21 cellular contexts compared by ENCODE assay signal in genomic region chr5:159669559-159669958, GRCh38.
"Had no signal": no experiment of that assay in that cellular context is flagged by ENCODE, and none has a peak within 500 bp of the region (broad histone marks: within the 10 kb centered on the region; RNA-seq: fewer than 3 reads in every experiment).

No MANE protein-coding gene starts in this region.

- H3K36me3 ChIP-seq: left lung, spleen, thoracic aorta had no signal

- H3K4me3 ChIP-seq: hepatocyte, left lung, lung, spleen, thoracic aorta had no signal

- H3K4me2 ChIP-seq: hepatocyte had no signal

- H3K9me3 ChIP-seq: thoracic aorta had no signal

- DNase-seq: activated CD4-positive, alpha-beta T cell treated with anti-CD3 and anti-CD28 coated beads, Interleukin-2, amount 10 ng/mL, durations not matched to agents 7 days and 5 days; activated CD8-positive, alpha-beta memory T cell treated with anti-CD3 and anti-CD28 coated beads, Interleukin-2, amount 10 ng/mL, durations not matched to agents 7 days and 5 days; activated CD8-positive, alpha-beta T cell treated with anti-CD3 and anti-CD28 coated beads for 36 hours; activated effector memory CD4-positive, alpha-beta T cell treated with anti-CD3 and anti-CD28 coated beads, Interleukin-2, amount 50 U/mL, for 16 hours; activated naive CD4-positive, alpha-beta T cell treated with anti-CD3 and anti-CD28 coated beads, Interleukin-2, amount 10 ng/mL, durations not matched to agents 7 days and 5 days; activated T-cell treated with anti-CD3 and anti-CD28 coated beads for 4 hours; foreskin melanocyte; glutamatergic neuron; immature natural killer cell; kidney glomerular epithelial cell; left lung; naive thymus-derived CD8-positive, alpha-beta T cell; spleen; stimulated activated CD4-positive, alpha-beta T cell treated with anti-CD3 and anti-CD28 coated beads, Interleukin-4, amount 100 ng/mL, for 1 hour; stimulated activated naive CD4-positive, alpha-beta T cell treated with Interleukin-2 at 50 U/mL for 16 hours had no signal

- H3K27me3 ChIP-seq: hepatocyte, left lung, spleen had no signal

- ATAC-seq: activated CD4-positive, CD25-positive, alpha-beta regulatory T cell treated with anti-CD3 and anti-CD28 coated beads, Interleukin-2, amount 50 U/mL, for 24 hours; activated CD8-positive, alpha-beta memory T cell treated with anti-CD3 and anti-CD28 coated beads, Interleukin-2, amount 10 ng/mL, durations not matched to agents 7 days and 5 days; activated CD8-positive, alpha-beta T cell treated with anti-CD3 and anti-CD28 coated beads for 36 hours; left lung; naive thymus-derived CD8-positive, alpha-beta T cell had no signal

- H2AFZ ChIP-seq: hepatocyte had no signal

- H3K4me1 ChIP-seq: left lung, spleen had no signal

- H3K27ac ChIP-seq: epithelial cell of prostate, hepatocyte, left lung, spleen, thoracic aorta, VCaP had no signal

- H3K79me2 ChIP-seq: hepatocyte had no signal
